ENCODE assay signal across 1 cellular context in genomic region chr7:23242935-23243334, GRCh38.
TF ChIP-seq lines count a peak whose summit lies in the region.

No MANE protein-coding gene starts in this region.

TF ChIP-seq in HEK293T, 16 proteins besides CTCF, POLR2A, EP300 and RAD21:
- TF ChIP-seq FOXK2 (IDR thresholded peaks at IDR 0.05) (no peak), CTBP1 (IDR thresholded peaks at IDR 0.05; ENCODE audit: borderline replicate concordance) (no peak), ZNF384 (IDR thresholded peaks at IDR 0.05) (no peak), PKNOX1 (IDR thresholded peaks at IDR 0.05) (no peak), ELF4 (IDR thresholded peaks at IDR 0.05) (no peak), LEF1 (IDR thresholded peaks at IDR 0.05; ENCODE audit: borderline replicate concordance) (no peak)
